ENCODE assay signal across 1 cellular context in genomic region chr20:58886546-58886945, GRCh38.
TF ChIP-seq lines count a peak whose summit lies in the region.

No MANE protein-coding gene starts in this region.

TF ChIP-seq in HepG2, 621 proteins besides CTCF, POLR2A, EP300 and RAD21:
- TF ChIP-seq SIX4 (CRISPR knock-in tag; IDR thresholded peaks at IDR 0.05): no peak
- 0 out of 2 replicates have a peak, but pooled peaks have one; percentile 11 for TF ChIP-seq TCF7 (IDR thresholded peaks at IDR 0.05; ENCODE audit: low read depth)
- no peak for TF ChIP-seq SNAI1 (CRISPR knock-in tag; IDR thresholded peaks at IDR 0.05; ENCODE audit: borderline replicate concordance)
- no peak for TF ChIP-seq DZIP1 (CRISPR knock-in tag; IDR thresholded peaks at IDR 0.05)
- TF ChIP-seq PHB2 (IDR thresholded peaks at IDR 0.05; ENCODE audit: partially characterized antibody): no peak
- no peak for TF ChIP-seq ZFP41 (CRISPR knock-in tag; IDR thresholded peaks at IDR 0.05; ENCODE audit: borderline replicate concordance)
